ENCODE assay signal across 12 cellular contexts in the genomic region with DNA sequence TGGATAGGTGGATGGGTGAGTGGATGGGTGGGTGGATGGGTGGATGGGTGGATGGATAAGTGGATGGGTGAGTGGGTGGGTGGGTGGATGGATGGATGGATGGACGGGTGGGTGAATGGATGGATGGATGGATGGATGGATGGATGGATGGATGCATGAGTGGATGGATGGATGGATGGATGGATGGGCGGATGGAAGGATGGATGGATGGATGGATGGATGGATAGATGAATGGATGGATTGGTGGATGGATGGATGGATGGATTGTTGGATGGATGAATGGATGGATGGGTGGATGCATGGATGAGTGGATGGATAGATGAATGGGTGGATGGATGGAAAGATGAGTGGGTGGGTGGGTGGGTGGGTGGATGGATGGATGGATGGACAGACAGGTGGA. TPM values are rescaled to one million over a fixed set of nuclear protein-coding genes. Genes with fewer than 3 reads are reported as not detected.
"Had no signal": no experiment of that assay in that cellular context is flagged by ENCODE, and none has a peak within 500 bp of the region (broad histone marks: within the 10 kb centered on the region; RNA-seq: fewer than 3 reads in every experiment).

No MANE protein-coding gene starts in this region.

RNA-seq across cellular contexts. Expression of a gene that starts 29.0 kb away (rescaled TPM):
- total RNA-seq: activated naive CD4-positive, alpha-beta T cell treated with anti-CD3 and anti-CD28 coated beads for 36 hours; activated naive CD4-positive, alpha-beta T cell treated with anti-CD3 and anti-CD28 coated beads, Interleukin-2, amount 50 U/mL, for 72 hours; activated naive CD8-positive, alpha-beta T cell treated with anti-CD3 and anti-CD28 coated beads for 36 hours; activated naive CD8-positive, alpha-beta T cell treated with anti-CD3 and anti-CD28 coated beads, Interleukin-2, amount 10 ng/mL, durations not matched to agents 7 days and 5 days; activated T-cell treated with anti-CD3 and anti-CD28 coated beads, Interleukin-2, amount 50 U/mL, for 4 hours; activated T-cell treated with anti-CD3 and anti-CD28 coated beads, Interleukin-2, amount 50 U/mL, for 72 hours; activated T-helper 1 cell treated with anti-CD3 and anti-CD28 coated beads, Interleukin-12 subunit alpha, Interleukin-12 subunit beta, Interleukin-2, Interleukin-4 antibody, amounts not matched to agents 30 ng/mL and 10 ng/mL and 1 ng/mL, durations not matched to agents 14 hours and 24 hours and 36 hours; activated T-helper 17 cell treated with anti-CD3 and anti-CD28 coated beads, Interleukin-2, amount 50 U/mL, for 72 hours; activated T-helper 2 cell treated with anti-CD3 and anti-CD28 coated beads, Interferon-gamma antibody, Interleukin-2, Interleukin-4, amounts not matched to agents 10 μg/mL and 5 μg/mL and 100 μg/mL, durations not matched to agents 14 hours and 24 hours and 36 hours; bronchial epithelial cell; cerebellum; chondrocyte had no signal
